21 cellular contexts compared by ENCODE assay signal in genomic region chr7:50348469-50349162, GRCh38. TPM values are rescaled to one million over a fixed set of nuclear protein-coding genes. Genes with fewer than 3 reads are reported as not detected.
A peak's percentile ranks its signal among the peaks of the same experiment; 100 is the strongest.
DNase-seq lines count a peak whose midpoint lies in the region; ATAC-seq, FAIRE-seq and TF ChIP-seq lines count a peak whose summit lies in the region.
"Had no signal": no experiment of that assay in that cellular context is flagged by ENCODE, and none has a peak within 500 bp of the region (broad histone marks: within the 10 kb centered on the region; RNA-seq: fewer than 3 reads in every experiment).

No MANE protein-coding gene starts in this region.

- POLR2A ChIA-PET in K562 (lab: Yijun Ruan, JAX), result interaction anchor here (1.7 kb wide), 1 partner anchor 10 kb away, joined by 7 read pairs; no protein-coding TSS in a partner anchor

- peak overlapping the region; percentile 96 for H3K27ac Mint-ChIP-seq in activated naive CD4-positive, alpha-beta T cell treated with anti-CD3 and anti-CD28 coated beads, Interleukin-2, amount 10 ng/mL, durations not matched to agents 7 days and 5 days
- H3K27ac Mint-ChIP-seq: H9, type B pancreatic cell had no signal

- peak overlapping the region; percentile 15; the same call in 1 of the 3 replicates for H3K27ac ChIP-seq in K562 (ENCODE audit: extremely low read depth, low read depth, low read length)
- peak overlapping the region; percentile 67 for H3K27ac ChIP-seq in thymus (ENCODE audit: low read depth)
- H3K27ac ChIP-seq: colonic mucosa, esophagus muscularis mucosa had no signal

- no peak overlapping the region for H2AFZ ChIP-seq in K562 (ENCODE audit: low read depth, low read length)

- no peaks in the 10 kb centered on the region for H3K9me3 ChIP-seq in K562 (replicated peaks; ENCODE audit: control insufficient read depth, insufficient read depth, low read depth, low read length)
- no peaks in the 10 kb centered on the region for H3K9me3 ChIP-seq in thymus (ENCODE audit: control insufficient read depth)
- H3K9me3 ChIP-seq: colonic mucosa, esophagus muscularis mucosa had no signal

- H3K4me1 ChIP-seq in K562 (replicated peaks in 1 of 2; ENCODE audit: control insufficient read depth in 2 of 2, insufficient read depth in 2 of 2, low read length in 2 of 2) (peaks cover 11 to 49% of the 10 kb centered on the region in 2 experiments), thymus (ENCODE audit: control insufficient read depth, insufficient read depth, low read length) (peaks cover 61% of the 10 kb centered on the region)
- H3K4me1 ChIP-seq: colonic mucosa, esophagus muscularis mucosa had no signal

- CTCF ChIA-PET in activated naive CD4-positive, alpha-beta T cell treated with anti-CD3 and anti-CD28 coated beads, Interleukin-2, amount 10 ng/mL, durations not matched to agents 7 days and 5 days (lab: Charles Lee), result interaction anchor here (0.8 to 2.4 kb wide), 8 partner anchors 10 to 205 kb away, joined by 3 to 13 read pairs (median 4); no protein-coding TSS in a partner anchor
- CTCF ChIA-PET in K562 (lab: Yijun Ruan, JAX; ENCODE audit: low intra/inter-chr PET ratio), result no interaction called here

- ATAC-seq in K562 (no peak), HG03354 (IDR thresholded peaks at IDR 0.05; ENCODE audit: poor library complexity, severe bottlenecking, unreplicated experiment) (no peak)
- ATAC-seq: right cardiac atrium had no signal

- H3K4me1 Mint-ChIP-seq in activated naive CD4-positive, alpha-beta T cell treated with anti-CD3 and anti-CD28 coated beads, Interleukin-2, amount 10 ng/mL, durations not matched to agents 7 days and 5 days, result peaks cover 85% of the 10 kb centered on the region
- H3K4me1 Mint-ChIP-seq: H9 had no signal

- FAIRE-seq in K562 (lab: Jason Lieb, UNC), result no peak
- FAIRE-seq: TTC549 had no signal

- no TSS peak for BruUV-seq in K562 (replicated peaks; lab: Mats Ljungman, UMichigan)

- H4K20me1 ChIP-seq in K562 (replicated peaks; ENCODE audit: control insufficient read depth, insufficient read depth, low read length), result no peaks in the 10 kb centered on the region

- H3K79me2 ChIP-seq in K562 (ENCODE audit: control insufficient read depth, insufficient read depth, low read length), result peaks cover 75% of the 10 kb centered on the region

- H3K4me3 ChIP-seq in K562 (no peak overlapping the region), thymus (ENCODE audit: low read length) (no peak overlapping the region)
- H3K4me3 ChIP-seq: colonic mucosa, esophagus muscularis mucosa had no signal

- H3K9me1 ChIP-seq in K562 (ENCODE audit: control insufficient read depth, insufficient read depth, low read length), result no peaks in the 10 kb centered on the region

- TF ChIP-seq CTCF in K562 (IDR thresholded peaks at IDR 0.05 in 2 of 3, conservative IDR thresholded peaks at IDR 0.05 in 1 of 3; ENCODE audit: insufficient read depth in 2 of 3, low read depth in 1 of 3, low read length in 3 of 3), result no peak

- no peaks in the 10 kb centered on the region for H3K27me3 Mint-ChIP-seq in activated naive CD4-positive, alpha-beta T cell treated with anti-CD3 and anti-CD28 coated beads, Interleukin-2, amount 10 ng/mL, durations not matched to agents 7 days and 5 days

- no peaks in the 10 kb centered on the region for H3K27me3 ChIP-seq in K562 (ENCODE audit: control insufficient read depth in 2 of 2, insufficient read depth in 2 of 2, low read length in 2 of 2)
- H3K27me3 ChIP-seq in thymus (ENCODE audit: control insufficient read depth, insufficient read depth), result no peaks in the 10 kb centered on the region
- H3K27me3 ChIP-seq: colonic mucosa had no signal

- 86% methylated on average over 8 of the region's 8 CpGs for WGBS in K562 (ENCODE audit: insufficient coverage, low coverage, missing lambda C conversion rate)
- 95% methylated on average over 8 of the region's 8 CpGs for WGBS in thymus

- H3K4me2 ChIP-seq in K562 (ENCODE audit: insufficient read depth, low read length), result no peak overlapping the region

- peaks cover 75% of the 10 kb centered on the region for H3K36me3 ChIP-seq in K562 (ENCODE audit: control insufficient read depth, insufficient read depth, low read length)
- H3K36me3 ChIP-seq in thymus (ENCODE audit: control insufficient read depth, insufficient read depth), result peaks cover 46% of the 10 kb centered on the region
- H3K36me3 ChIP-seq: colonic mucosa, esophagus muscularis mucosa had no signal

- no peak for TF ChIP-seq POLR2A in K562 (conservative IDR thresholded peaks at IDR 0.05)

- no peak for TF ChIP-seq EP300 in K562 (IDR thresholded peaks at IDR 0.05; ENCODE audit: low read length)

- peak overlapping the region; percentile 78 for H3K4me3 Mint-ChIP-seq in activated naive CD4-positive, alpha-beta T cell treated with anti-CD3 and anti-CD28 coated beads, Interleukin-2, amount 10 ng/mL, durations not matched to agents 7 days and 5 days
- H3K4me3 Mint-ChIP-seq: H9, type B pancreatic cell had no signal

- intact Hi-C loops in K562 (cut with micrococcal nuclease), result loop anchor here (1.0 kb wide), 1 partner anchor 8 kb away; no protein-coding TSS in a partner anchor

- H3K36me3 Mint-ChIP-seq in activated naive CD4-positive, alpha-beta T cell treated with anti-CD3 and anti-CD28 coated beads, Interleukin-2, amount 10 ng/mL, durations not matched to agents 7 days and 5 days, result peaks cover 78% of the 10 kb centered on the region
- H3K36me3 Mint-ChIP-seq: type B pancreatic cell had no signal

- no peaks in the 10 kb centered on the region for H3K9me3 Mint-ChIP-seq in activated naive CD4-positive, alpha-beta T cell treated with anti-CD3 and anti-CD28 coated beads, Interleukin-2, amount 10 ng/mL, durations not matched to agents 7 days and 5 days
- H3K9me3 Mint-ChIP-seq: H9, type B pancreatic cell had no signal

- TF ChIP-seq RAD21 in K562 (CRISPR knock-in tag; conservative IDR thresholded peaks at IDR 0.05 in 1 of 2, IDR thresholded peaks at IDR 0.05 in 1 of 2), result no peak

- no peak for DNase-seq in activated naive CD4-positive, alpha-beta T cell treated with anti-CD3 and anti-CD28 coated beads, Interleukin-2, amount 10 ng/mL, durations not matched to agents 7 days and 5 days
- no peak for DNase-seq in activated naive CD4-positive, alpha-beta T cell treated with Interleukin-2 at 50 U/mL for 16 hours
- peak; percentile 47 for DNase-seq in NCI-H510A (lab: John Stamatoyannopoulos, UW)
- DNase-seq in K562 (ENCODE audit: extremely low read depth in 1 of 4, low spot score in 3 of 4), result no peak
- no peak for DNase-seq in C1 segment of cervical spinal cord (lab: John Stamatoyannopoulos, UW)
- no peak for DNase-seq in NCI-H2107 treated with DMSO at 0.1 percent for 48 hours (lab: John Stamatoyannopoulos, UW; ENCODE audit: unreplicated experiment)
- DNase-seq: aorta; colonic mucosa; H9; islet precursor cell; mesenchymal stem cell; NCI-H2081 treated with DMSO at 0.1 percent for 48 hours; nucleus accumbens; SIG-M5; stimulated activated CD4-positive, alpha-beta T cell treated with anti-CD3 and anti-CD28 coated beads, Interleukin-2, amount 100 ng/mL, for 48 hours had no signal

- in situ Hi-C loops in K562 (cut with MboI), result no loop called here

- no peak overlapping the region for H3K9ac ChIP-seq in K562 (ENCODE audit: insufficient read depth in 1 of 2, low read depth in 2 of 2, low read length in 2 of 2)

TF ChIP-seq in K562, 482 proteins besides CTCF, POLR2A, EP300 and RAD21:
- TF ChIP-seq SETDB1 (IDR thresholded peaks at IDR 0.05; ENCODE audit: low read length) (no peak), ESRRA (IDR thresholded peaks at IDR 0.05; ENCODE audit: borderline replicate concordance, low read depth) (no peak), ZNF316 (IDR thresholded peaks at IDR 0.05) (peak; percentile 89), MAFF (IDR thresholded peaks at IDR 0.05; ENCODE audit: low read length) (peak; percentile 37; the same call in 1 of the 2 replicates), C11orf30 (IDR thresholded peaks at IDR 0.05; ENCODE audit: low read depth) (peak; percentile 70), EGR1 (conservative IDR thresholded peaks at IDR 0.05) (no peak), MAFG (tag; conservative IDR thresholded peaks at IDR 0.05) (peak; percentile 51; the same call in 1 of the 2 replicates), ZNF76 (CRISPR knock-in tag; IDR thresholded peaks at IDR 0.05; ENCODE audit: borderline replicate concordance) (no peak), MAFK (IDR thresholded peaks at IDR 0.05; ENCODE audit: low read length) (0 out of 2 replicates have a peak, but pooled peaks have one; percentile 8), ATF3 (IDR thresholded peaks at IDR 0.05) (no peak), ATF3 (CRISPR knock-in tag; conservative IDR thresholded peaks at IDR 0.05) (no peak)

RNA-seq across cellular contexts. Expression of gene IKZF1, which starts 44.1 kb away (rescaled TPM):
- total RNA-seq in K562 (2011; cell fraction: chromatin; rRNA removed; ENCODE audit: low replicate concordance), result 53.3 and 122 TPM in 2 replicates
- 37.5 and 50.9 TPM in 2 replicates for total RNA-seq in K562 (2011; cell fraction: nucleolus; rRNA removed)
- 76.8 and 139 TPM in 2 replicates for total RNA-seq in K562 (2011; cell fraction: nucleoplasm; rRNA removed)
- total RNA-seq in K562 (2014; rRNA removed) (66.5 and 98.0 TPM in 2 replicates), K562 (2014; rRNA removed; fragmentation: Illumina TruSeq; extraction: Trizol) (43.8 and 45.6 TPM in 2 replicates), K562 (2015; rRNA removed; fragmentation: Illumina TruSeq; extraction: Trizol) (43.4 and 44.7 TPM in 2 replicates), K562 (2021) (85.3 and 96.6 TPM in 2 replicates)
- polyA plus RNA-seq in K562 (2011; rRNA removed) (28.4 and 36.2 TPM in 2 replicates), K562 (2014; fragmentation: Illumina TruSeq; extraction: Trizol) (37.3 and 50.3 TPM in 2 replicates), K562 (2014; fragmentation: Nextera tagmentation; extraction: Ambion mirVana) (10 to 100 TPM; 12.6 to 14.7 TPM), K562 (2014; rRNA removed) (30.9 and 37.2 TPM in 2 replicates), thymus (99.0 TPM)
- polyA plus RNA-seq in K562 (2011; cell fraction: cytosol; rRNA removed), result 34.4 and 57.9 TPM in 2 replicates
- polyA plus RNA-seq in K562 (2011; cell fraction: nucleus; rRNA removed), result 43.0 and 50.8 TPM in 2 replicates
- 35.8 and 46.0 TPM in 2 replicates for polyA plus RNA-seq in K562 (2012)
- 82.8 and 85.1 TPM in 2 replicates for polyA minus RNA-seq in K562 (2011; rRNA and poly(A)+ RNA removed)
- 60.8 and 72.3 TPM in 2 replicates for polyA minus RNA-seq in K562 (2011; cell fraction: cytosol; rRNA and poly(A)+ RNA removed)
- 77.0 and 96.0 TPM in 2 replicates for polyA minus RNA-seq in K562 (2011; cell fraction: nucleus; rRNA and poly(A)+ RNA removed)
